In the genomic region with DNA sequence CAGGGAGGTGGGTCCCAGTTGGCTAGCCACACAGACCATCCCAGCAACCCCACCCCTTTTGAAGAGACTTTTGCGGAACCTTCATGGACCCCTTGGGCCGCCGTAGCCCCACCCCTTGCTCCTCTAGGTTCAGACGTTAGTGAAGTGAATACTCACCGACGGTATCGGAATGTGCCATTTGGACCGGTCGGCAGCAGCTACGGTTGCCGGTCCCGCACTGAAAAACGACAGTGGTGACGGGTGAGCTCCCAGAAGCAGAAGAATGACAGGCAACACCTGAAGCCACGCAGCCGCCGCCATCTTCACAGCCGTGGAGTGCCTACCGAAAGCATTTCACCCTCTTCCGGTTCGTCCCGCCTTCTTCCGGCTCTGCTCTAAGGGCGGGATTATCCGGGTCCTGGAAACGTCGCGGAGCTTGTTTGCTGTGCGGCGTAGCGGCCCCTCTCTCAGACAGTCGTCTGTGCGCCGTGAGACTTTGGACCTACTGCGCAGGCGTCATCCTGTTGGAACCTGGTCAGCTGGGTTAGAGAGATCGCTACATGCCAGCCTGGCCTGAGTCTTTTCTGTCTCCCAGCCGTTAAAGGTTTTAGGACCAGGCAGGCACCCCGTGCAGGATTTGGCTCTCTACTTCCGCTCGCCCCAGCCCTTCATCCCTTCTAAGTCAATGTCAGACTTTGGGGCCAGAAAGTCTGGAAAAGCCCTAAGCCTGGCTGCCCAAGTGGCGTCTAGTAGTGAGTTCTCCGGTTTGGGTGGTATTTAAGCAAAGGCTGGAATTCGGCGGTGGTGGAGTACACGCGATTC, we compare ENCODE assay signal across 8 cellular contexts. TPM values are rescaled to one million over a fixed set of nuclear protein-coding genes. Genes with fewer than 3 reads are reported as not detected.
DNase-seq lines count a peak whose midpoint lies in the region; ATAC-seq, FAIRE-seq and TF ChIP-seq lines count a peak whose summit lies in the region.

A gene with protein sequence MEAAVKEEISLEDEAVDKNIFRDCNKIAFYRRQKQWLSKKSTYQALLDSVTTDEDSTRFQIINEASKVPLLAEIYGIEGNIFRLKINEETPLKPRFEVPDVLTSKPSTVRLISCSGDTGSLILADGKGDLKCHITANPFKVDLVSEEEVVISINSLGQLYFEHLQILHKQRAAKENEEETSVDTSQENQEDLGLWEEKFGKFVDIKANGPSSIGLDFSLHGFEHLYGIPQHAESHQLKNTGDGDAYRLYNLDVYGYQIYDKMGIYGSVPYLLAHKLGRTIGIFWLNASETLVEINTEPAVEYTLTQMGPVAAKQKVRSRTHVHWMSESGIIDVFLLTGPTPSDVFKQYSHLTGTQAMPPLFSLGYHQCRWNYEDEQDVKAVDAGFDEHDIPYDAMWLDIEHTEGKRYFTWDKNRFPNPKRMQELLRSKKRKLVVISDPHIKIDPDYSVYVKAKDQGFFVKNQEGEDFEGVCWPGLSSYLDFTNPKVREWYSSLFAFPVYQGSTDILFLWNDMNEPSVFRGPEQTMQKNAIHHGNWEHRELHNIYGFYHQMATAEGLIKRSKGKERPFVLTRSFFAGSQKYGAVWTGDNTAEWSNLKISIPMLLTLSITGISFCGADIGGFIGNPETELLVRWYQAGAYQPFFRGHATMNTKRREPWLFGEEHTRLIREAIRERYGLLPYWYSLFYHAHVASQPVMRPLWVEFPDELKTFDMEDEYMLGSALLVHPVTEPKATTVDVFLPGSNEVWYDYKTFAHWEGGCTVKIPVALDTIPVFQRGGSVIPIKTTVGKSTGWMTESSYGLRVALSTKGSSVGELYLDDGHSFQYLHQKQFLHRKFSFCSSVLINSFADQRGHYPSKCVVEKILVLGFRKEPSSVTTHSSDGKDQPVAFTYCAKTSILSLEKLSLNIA (N-terminal part only) (plus strand): TSS at position 103 of the 801 bp plus-strand sequence. CDS start 1,281 bp downstream, outside the sequence.
A gene with protein sequence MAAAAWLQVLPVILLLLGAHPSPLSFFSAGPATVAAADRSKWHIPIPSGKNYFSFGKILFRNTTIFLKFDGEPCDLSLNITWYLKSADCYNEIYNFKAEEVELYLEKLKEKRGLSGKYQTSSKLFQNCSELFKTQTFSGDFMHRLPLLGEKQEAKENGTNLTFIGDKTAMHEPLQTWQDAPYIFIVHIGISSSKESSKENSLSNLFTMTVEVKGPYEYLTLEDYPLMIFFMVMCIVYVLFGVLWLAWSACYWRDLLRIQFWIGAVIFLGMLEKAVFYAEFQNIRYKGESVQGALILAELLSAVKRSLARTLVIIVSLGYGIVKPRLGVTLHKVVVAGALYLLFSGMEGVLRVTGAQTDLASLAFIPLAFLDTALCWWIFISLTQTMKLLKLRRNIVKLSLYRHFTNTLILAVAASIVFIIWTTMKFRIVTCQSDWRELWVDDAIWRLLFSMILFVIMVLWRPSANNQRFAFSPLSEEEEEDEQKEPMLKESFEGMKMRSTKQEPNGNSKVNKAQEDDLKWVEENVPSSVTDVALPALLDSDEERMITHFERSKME (minus strand): TSS at position 335 of the 801 bp plus-strand sequence. CDS start 35 bp downstream, at position 300.

- CTCF ChIA-PET in T-cell (lab: Charles Lee): interaction anchor here in 1 of 2 donors (0.6 kb wide), 1 partner anchor 304 kb away, joined by 3 read pairs; no protein-coding TSS in a partner anchor

- no peaks in the 10 kb centered on the region for H3K27me3 Mint-ChIP-seq in T-cell

- DNase-seq in GM12891 (ENCODE audit: insufficient read length, low spot score) (peak; percentile 71), NCI-H1436 treated with DMSO at 0.1 percent for 48 hours (lab: John Stamatoyannopoulos, UW) (peak; percentile 94), T-cell (peak; percentile 89 to 97 (median 94)), cardiac septum (ENCODE audit: low spot score) (peak; percentile 99), trophoblast cell (peak; percentile 100), transverse colon (peak; percentile 98)

- ATAC-seq in HG02840 (IDR thresholded peaks at IDR 0.05; ENCODE audit: low FRiP score, unreplicated experiment): peak; percentile 94
- peak; percentile 92 to 93 (median 93) for ATAC-seq in T-cell (replicated peaks in 1 of 4)

- peaks cover 4 to 8% of the 10 kb centered on the region in 2 experiments for H3K4me1 ChIP-seq in trophoblast cell (ENCODE audit: control insufficient read depth in 1 of 2, insufficient read depth in 2 of 2, low read length in 2 of 2)
- peaks cover 18 to 62% (median 51%) of the 10 kb centered on the region in 4 donors for H3K4me1 ChIP-seq in transverse colon

- peak within 1 kb of the TSS; percentile 90 for H2BK120ac ChIP-seq in trophoblast cell (ENCODE audit: insufficient read depth, low read length, poor library complexity)

- peak within 1 kb of the TSS; percentile 98 for H4K91ac ChIP-seq in trophoblast cell (ENCODE audit: low read depth, low read length)

- 0 to 1% (median 0%) methylated on average over 47 of the region's 47 CpGs for WGBS in adipose tissue, 3 donors
- no CpG with 5 or more reads among the region's 47 CpGs for WGBS in trophoblast cell (ENCODE audit: extremely low coverage, insufficient coverage, insufficient read length)
- 1% methylated on average over 44 of the region's 47 CpGs; no CpG with 5 or more reads in 1 of the 2 donors for WGBS in transverse colon (ENCODE audit: low coverage in 1 of 2), 2 donors

- H2AK5ac ChIP-seq in trophoblast cell (ENCODE audit: low read length): peak within 1 kb of the TSS; percentile 81

- peaks cover 12% of the 10 kb centered on the region for H3K79me2 ChIP-seq in trophoblast cell (ENCODE audit: control insufficient read depth, insufficient read depth, low read length, poor library complexity)

- H3K14ac ChIP-seq in trophoblast cell (ENCODE audit: low read length): peak within 1 kb of the TSS; percentile 93

- H2BK12ac ChIP-seq in trophoblast cell (ENCODE audit: low read length): peak within 1 kb of the TSS; percentile 36

- H3K4me3 ChIP-seq in trophoblast cell (ENCODE audit: low read depth, low read length) (peak within 1 kb of the TSS; percentile 94), transverse colon (peak within 1 kb of the TSS; percentile 58 to 79 (median 70))

- TF ChIP-seq POLR2A in GM12891 (IDR thresholded peaks at IDR 0.05; ENCODE audit: low read depth, low read length): peak; percentile 98
- peak; percentile 93 for TF ChIP-seq POLR2A in transverse colon (IDR thresholded peaks at IDR 0.05)

- H3K9me3 ChIP-seq in trophoblast cell (ENCODE audit: insufficient read depth, low read depth, low read length) (no peaks in the 10 kb centered on the region), transverse colon (no peaks in the 10 kb centered on the region)

- peak within 1 kb of the TSS; percentile 92 to 99 (median 98) for H3K4me3 Mint-ChIP-seq in T-cell

- H3K79me1 ChIP-seq in trophoblast cell (ENCODE audit: low read length): peaks cover 10% of the 10 kb centered on the region

- peak within 1 kb of the TSS; percentile 82 for H3K4me2 ChIP-seq in trophoblast cell (ENCODE audit: low read length)

- in situ Hi-C loops in transverse colon (cut with MboI; ENCODE audit: low pct_ligation_motif_present in 1 of 4, low pct_unique_long_range_greater_than_20kb in 1 of 4, low sequenced_read_pairs in 3 of 4): no loop called here

- H3K18ac ChIP-seq in trophoblast cell (ENCODE audit: low read length): peak within 1 kb of the TSS; percentile 99

- intact Hi-C loops in cardiac septum (cut with DNase I): loop anchor here (2.0 to 5.0 kb wide), 2 partner anchors 66 to 184 kb away; a partner anchor contains a TSS
- intact Hi-C loops in transverse colon (cut with DNase I; ENCODE audit: low total_unique reads): no loop called here

- H3K27me3 ChIP-seq in trophoblast cell (ENCODE audit: insufficient read depth, low read length): no peaks in the 10 kb centered on the region
- no peaks in the 10 kb centered on the region for H3K27me3 ChIP-seq in transverse colon

- peak within 1 kb of the TSS; percentile 86 for H3K27ac ChIP-seq in adipose tissue (ENCODE audit: low read depth, low read length)
- peak within 1 kb of the TSS; percentile 96 for H3K27ac ChIP-seq in trophoblast cell (ENCODE audit: low read depth, low read length)
- H3K27ac ChIP-seq in transverse colon: peak within 1 kb of the TSS; percentile 97 to 99 (median 98)

- no peak within 1 kb of the TSS for H3K23ac ChIP-seq in trophoblast cell (ENCODE audit: low read length)

- TF ChIP-seq EP300 in transverse colon (IDR thresholded peaks at IDR 0.05; ENCODE audit: low read depth): no peak

- H2AFZ ChIP-seq in trophoblast cell (ENCODE audit: insufficient read depth, low read length, poor library complexity): peak within 1 kb of the TSS; percentile 93

- peak; percentile 92 for FAIRE-seq in GM12891 (lab: Jason Lieb, UNC)

- peak within 1 kb of the TSS; percentile 96 for H3K9ac ChIP-seq in trophoblast cell (ENCODE audit: low read length)

- TF ChIP-seq CTCF in transverse colon (IDR thresholded peaks at IDR 0.05): no peak

- H3K36me3 Mint-ChIP-seq in T-cell: peaks cover 14% of the 10 kb centered on the region

- peak within 1 kb of the TSS; percentile 99 for H4K8ac ChIP-seq in trophoblast cell (ENCODE audit: low read depth, low read length)

- POLR2A ChIA-PET in T-cell (lab: Charles Lee): interaction anchor here (0.5 to 0.8 kb wide), 5 partner anchors 9 to 1237 kb away, joined by 3 to 5 read pairs (median 3); no protein-coding TSS in a partner anchor

- peak within 1 kb of the TSS; percentile 100 for H4K12ac ChIP-seq in trophoblast cell (ENCODE audit: low read depth, low read length)

- peak within 1 kb of the TSS; percentile 98 to 100 for H3K27ac Mint-ChIP-seq in T-cell

- peak within 1 kb of the TSS; percentile 98 for H2BK5ac ChIP-seq in trophoblast cell (ENCODE audit: low read depth, low read length, poor library complexity)

- H3K4me1 Mint-ChIP-seq in T-cell: peaks cover 58 to 68% (median 63%) of the 10 kb centered on the region in 3 donors

- H3K9me3 Mint-ChIP-seq in T-cell: no peaks in the 10 kb centered on the region

- H3K4ac ChIP-seq in trophoblast cell (ENCODE audit: low read depth, low read length): peak within 1 kb of the TSS; percentile 95

- H3K36me3 ChIP-seq in trophoblast cell (ENCODE audit: control insufficient read depth in 1 of 2, insufficient read depth in 2 of 2, low read length in 2 of 2) (peaks cover 1% of the 10 kb centered on the region in 2 experiments), transverse colon (peaks cover 0 to 5% (median 0%) of the 10 kb centered on the region in 4 donors)

TF ChIP-seq in GM12891, 5 proteins besides CTCF, POLR2A, EP300 and RAD21 (continues in another document):
- TF ChIP-seq POU2F2 (IDR thresholded peaks at IDR 0.05; ENCODE audit: low read depth, low read length) (peak; percentile 76; the same call in 1 of the 2 replicates), SPI1 (IDR thresholded peaks at IDR 0.05; ENCODE audit: low read depth, low read length) (no peak)

RNA-seq across cellular contexts. Expression of the first gene that starts in this region (rescaled TPM):
- 20.3 TPM for polyA plus RNA-seq in GM12891 (2012; ENCODE audit: low read depth, missing spikeins)
- total RNA-seq in T-cell: 10 to 100 TPM; 32.7 to 51.2 (median 45.7) TPM
- polyA plus RNA-seq in adipose tissue: 10 to 100 TPM in 1 of 3 donors, 1 to 10 TPM in 2; 5.1 to 10.3 (median 8.8) TPM
- 20.3 TPM for total RNA-seq in cardiac septum
- polyA plus RNA-seq in trophoblast cell (2013): 6.6 and 7.2 TPM in 2 replicates
- 100 to 1,000 TPM in 1 of 4 donors, 10 to 100 TPM in 3; 36.6 to 143 (median 54.8) TPM for total RNA-seq in transverse colon

RNA-seq across cellular contexts. Expression of the second gene that starts in this region (rescaled TPM):
- polyA plus RNA-seq in GM12891 (2012; ENCODE audit: low read depth, missing spikeins): 17.7 TPM
- total RNA-seq in T-cell: 10 to 100 TPM; 44.0 to 55.4 (median 45.4) TPM
- polyA plus RNA-seq in adipose tissue: 10 to 100 TPM; 15.7 to 28.0 (median 23.6) TPM
- 21.0 TPM for total RNA-seq in cardiac septum
- 34.6 and 35.3 TPM in 2 replicates for polyA plus RNA-seq in trophoblast cell (2013)
- total RNA-seq in transverse colon: 100 to 1,000 TPM in 3 of 4 donors, 10 to 100 TPM in 1; 93.1 to 110 (median 107) TPM

Comparison
In these comparisons a context has a peak if more than half of its experiments do, and no peak if none do; other contexts are left out.
1. Peak in every context shown above with its lines: DNase-seq, ATAC-seq, H3K4me3 ChIP-seq and H3K27ac ChIP-seq.